Comparison of ENCODE assay signal across 8 cellular contexts in genomic region chr6:149862901-149863595, GRCh38. TPM values are rescaled to one million over a fixed set of nuclear protein-coding genes. Genes with fewer than 3 reads are reported as not detected.
DNase-seq lines count a peak whose midpoint lies in the region; ATAC-seq and TF ChIP-seq lines count a peak whose summit lies in the region.

No MANE protein-coding gene starts in this region.

- H3K4me3 ChIP-seq in NT2/D1 (ENCODE audit: insufficient read length, low read depth) = peak overlapping the region; percentile 63

- peaks cover 19 to 28% of the 10 kb centered on the region in 2 donors for H3K27me3 Mint-ChIP-seq in natural killer cell treated with Interleukin-12 subunit alpha and Interleukin-12 subunit beta and Interleukin-15 and Interleukin-18, amount 100 ng/mL, for 72 hours
- H3K27me3 Mint-ChIP-seq in type B pancreatic cell = no peaks in the 10 kb centered on the region

- H3K27ac Mint-ChIP-seq in natural killer cell treated with Interleukin-12 subunit alpha and Interleukin-12 subunit beta and Interleukin-15 and Interleukin-18, amount 100 ng/mL, for 72 hours = peak overlapping the region in 1 of 2 donors; percentile 41
- peak overlapping the region; percentile 96 for H3K27ac Mint-ChIP-seq in type B pancreatic cell

- H3K4me1 ChIP-seq in NT2/D1 (ENCODE audit: insufficient read depth, insufficient read length) (peaks cover 5% of the 10 kb centered on the region), foreskin keratinocyte (peaks cover 6% of the 10 kb centered on the region)

- no peaks in the 10 kb centered on the region for H3K9me3 ChIP-seq in NT2/D1 (ENCODE audit: insufficient read depth, low read length)

- peaks cover 11 to 16% of the 10 kb centered on the region in 2 donors for H3K4me1 Mint-ChIP-seq in natural killer cell treated with Interleukin-12 subunit alpha and Interleukin-12 subunit beta and Interleukin-15 and Interleukin-18, amount 100 ng/mL, for 72 hours (ENCODE audit: low read depth in 2 of 2)
- peaks cover 34% of the 10 kb centered on the region for H3K4me1 Mint-ChIP-seq in type B pancreatic cell (ENCODE audit: unreplicated experiment)

- peak overlapping the region; percentile 71 for H3K27ac ChIP-seq in foreskin keratinocyte

- no peaks in the 10 kb centered on the region for H3K9me3 Mint-ChIP-seq in natural killer cell treated with Interleukin-12 subunit alpha and Interleukin-12 subunit beta and Interleukin-15 and Interleukin-18, amount 100 ng/mL, for 72 hours
- no peaks in the 10 kb centered on the region for H3K9me3 Mint-ChIP-seq in type B pancreatic cell

- DNase-seq in AG09319 (ENCODE audit: extremely low read depth, low read depth) (peak; percentile 61), NT2/D1 (ENCODE audit: low read depth, low spot score) (no peak), activated gamma-delta T cell treated with Interleukin-2 at 50 U/mL for 16 hours (peak; percentile 7), foreskin keratinocyte (peak; percentile 44 to 71), type B pancreatic cell (ENCODE audit: extremely low spot score, unreplicated experiment) (no peak)
- DNase-seq in natural killer cell treated with Interleukin-12 subunit alpha and Interleukin-12 subunit beta and Interleukin-15 and Interleukin-18, amount 100 ng/mL, for 72 hours (ENCODE audit: low spot score) = no peak

- H3K36me3 Mint-ChIP-seq in natural killer cell treated with Interleukin-12 subunit alpha and Interleukin-12 subunit beta and Interleukin-15 and Interleukin-18, amount 100 ng/mL, for 72 hours = no peaks in the 10 kb centered on the region
- peaks cover 10% of the 10 kb centered on the region for H3K36me3 Mint-ChIP-seq in type B pancreatic cell

- H3K9ac ChIP-seq in NT2/D1 (ENCODE audit: insufficient read length, low read depth) = peak overlapping the region; percentile 82

- TF ChIP-seq CTCF in AG09319 (IDR thresholded peaks at IDR 0.05; ENCODE audit: low read depth, low read length) (no peak), foreskin keratinocyte (conservative IDR thresholded peaks at IDR 0.05) (no peak), type B pancreatic cell (conservative IDR thresholded peaks at IDR 0.05) (no peak)

- peak; percentile 33 for ATAC-seq in GM18907 (IDR thresholded peaks at IDR 0.05; ENCODE audit: unreplicated experiment)
- ATAC-seq in HG03196 (IDR thresholded peaks at IDR 0.05; ENCODE audit: unreplicated experiment) = peak; percentile 27
- peak; percentile 37 for ATAC-seq in foreskin keratinocyte
- ATAC-seq in natural killer cell treated with Interleukin-12 subunit alpha and Interleukin-12 subunit beta and Interleukin-15 and Interleukin-18, amount 100 ng/mL, for 72 hours = peak; percentile 58 to 69

- peaks cover 3% of the 10 kb centered on the region for H3K36me3 ChIP-seq in NT2/D1 (ENCODE audit: insufficient read depth, insufficient read length, low read length)

- H3K27me3 ChIP-seq in NT2/D1 (ENCODE audit: insufficient read depth, insufficient read length) = peaks cover 17% of the 10 kb centered on the region
- no peaks in the 10 kb centered on the region for H3K27me3 ChIP-seq in foreskin keratinocyte

- H3K4me3 Mint-ChIP-seq in natural killer cell treated with Interleukin-12 subunit alpha and Interleukin-12 subunit beta and Interleukin-15 and Interleukin-18, amount 100 ng/mL, for 72 hours = peak overlapping the region; percentile 79
- H3K4me3 Mint-ChIP-seq in type B pancreatic cell = peak overlapping the region; percentile 94

RNA-seq across cellular contexts. Expression of gene LRP11, which starts 1.1 kb away (rescaled TPM):
- total RNA-seq in foreskin keratinocyte = 42.0 and 42.6 TPM in 2 replicates
- 15.5 and 18.8 TPM in 2 replicates for polyA plus RNA-seq in foreskin keratinocyte
- total RNA-seq in natural killer cell treated with Interleukin-12 subunit alpha and Interleukin-12 subunit beta and Interleukin-15 and Interleukin-18, amount 100 ng/mL, for 72 hours = 1 to 10 TPM; 1.6 to 2.9 TPM
- total RNA-seq in type B pancreatic cell (ENCODE audit: low replicate concordance) = 56.6 and 66.4 TPM in 2 replicates

RNA-seq across cellular contexts. Expression of gene RAET1E, which starts 34.9 kb away (rescaled TPM):
- total RNA-seq in foreskin keratinocyte (1.1 and 1.5 TPM in 2 replicates), type B pancreatic cell (ENCODE audit: low replicate concordance) (1.2 TPM in 1 of 2 replicates, not detected in the other)
- polyA plus RNA-seq in foreskin keratinocyte = 0.97 and 1.1 TPM in 2 replicates
- not detected for total RNA-seq in natural killer cell treated with Interleukin-12 subunit alpha and Interleukin-12 subunit beta and Interleukin-15 and Interleukin-18, amount 100 ng/mL, for 72 hours

RNA-seq across cellular contexts. Expression of gene RAET1G, which starts 59.9 kb away (rescaled TPM):
- total RNA-seq in foreskin keratinocyte = 1.0 and 1.2 TPM in 2 replicates
- polyA plus RNA-seq in foreskin keratinocyte = 1.1 and 1.8 TPM in 2 replicates
- under 1 TPM in 1 of 2 donors, not detected in 1; 0.43 TPM for total RNA-seq in natural killer cell treated with Interleukin-12 subunit alpha and Interleukin-12 subunit beta and Interleukin-15 and Interleukin-18, amount 100 ng/mL, for 72 hours
- total RNA-seq in type B pancreatic cell (ENCODE audit: low replicate concordance) = 0.53 and 2.1 TPM in 2 replicates

Comparison
In these comparisons a context has a peak if more than half of its experiments do, and no peak if none do; other contexts are left out.
1. DNase-seq: peak in AG09319 (single experiment), activated gamma-delta T cell treated with Interleukin-2 at 50 U/mL for 16 hours (single experiment) and foreskin keratinocyte (2 of 2); none in NT2/D1 (single experiment), natural killer cell treated with Interleukin-12 subunit alpha and Interleukin-12 subunit beta and Interleukin-15 and Interleukin-18, amount 100 ng/mL, for 72 hours (single experiment) and type B pancreatic cell (single experiment).
2. RNA of gene LRP11, which starts 1.1 kb away (total RNA-seq): 56.6 to 66.4 TPM in type B pancreatic cell and 42.0 to 42.6 TPM in foreskin keratinocyte; 1.6 to 2.9 TPM in natural killer cell treated with Interleukin-12 subunit alpha and Interleukin-12 subunit beta and Interleukin-15 and Interleukin-18, amount 100 ng/mL, for 72 hours; every median in the first group is over 10 times any median in the second.
3. Peak in every context shown above with its lines, with median percentiles within 50 percentile points of each other: ATAC-seq.